12 cellular contexts compared by ENCODE assay signal in genomic region chr1:227273557-227273956, GRCh38. TPM values are rescaled to one million over a fixed set of nuclear protein-coding genes. Genes with fewer than 3 reads are reported as not detected.
A peak's percentile ranks its signal among the peaks of the same experiment; 100 is the strongest.
DNase-seq lines count a peak whose midpoint lies in the region; ATAC-seq and TF ChIP-seq lines count a peak whose summit lies in the region.
"Had no signal": no experiment of that assay in that cellular context is flagged by ENCODE, and none has a peak within 500 bp of the region (broad histone marks: within the 10 kb centered on the region; RNA-seq: fewer than 3 reads in every experiment).

No MANE protein-coding gene starts in this region.

- DNase-seq in A673 (ENCODE audit: low spot score), result peak; percentile 18
- peak; percentile 28 for DNase-seq in Jurkat, Clone E6-1 (ENCODE audit: low read depth, low spot score)
- DNase-seq in astrocyte of the cerebellum (ENCODE audit: low read depth), result peak; percentile 3
- DNase-seq in iPS-NIHi11 (ENCODE audit: low spot score), result peak; percentile 56
- no peak for DNase-seq in activated CD8-positive, alpha-beta memory T cell treated with anti-CD3 and anti-CD28 coated beads, Interleukin-2, amount 50 U/mL, for 4 hours
- DNase-seq in omental fat pad (ENCODE audit: low spot score), result no peak
- DNase-seq: HFFc6, hippocampal formation, NCI-H1436 treated with DMSO at 0.1 percent for 48 hours, WERI-Rb-1 had no signal

- CTCF ChIA-PET in A673 (lab: Charles Lee), result no interaction called here

- H3K4me3 ChIP-seq in A673 (ENCODE audit: low read depth, low read length, poor library complexity, severe bottlenecking) (no peak overlapping the region), astrocyte of the cerebellum (ENCODE audit: low read depth, low read length) (no peak overlapping the region)
- H3K4me3 ChIP-seq in Jurkat, Clone E6-1 (ENCODE audit: low read length), result no peak overlapping the region

- no TSS peak for BruUV-seq in A673 (replicated peaks; lab: Mats Ljungman, UMichigan)

- H3K27me3 ChIP-seq in A673 (replicated peaks; ENCODE audit: insufficient read depth, low read depth, low read length, poor library complexity), result no peaks in the 10 kb centered on the region

- TF ChIP-seq CTCF in A673 (conservative IDR thresholded peaks at IDR 0.05; ENCODE audit: low read depth, low read length) (no peak), astrocyte of the cerebellum (IDR thresholded peaks at IDR 0.05; ENCODE audit: low read depth, low read length, missing control alignments) (no peak), omental fat pad (IDR thresholded peaks at IDR 0.05) (no peak)

- no peaks in the 10 kb centered on the region for H3K9me3 ChIP-seq in A673 (ENCODE audit: low read depth, low read length, poor library complexity, severe bottlenecking)

- intact Hi-C loops in A673 (cut with micrococcal nuclease; ENCODE audit: unreplicated experiment), result no loop called here

- no peaks in the 10 kb centered on the region for H3K36me3 ChIP-seq in A673 (ENCODE audit: insufficient read depth, low read length, poor library complexity, severe bottlenecking)
- H3K36me3 ChIP-seq: WERI-Rb-1 had no signal

- H3K27ac ChIP-seq in A673 (ENCODE audit: low read depth, low read length, poor library complexity, severe bottlenecking), result no peak overlapping the region
- H3K27ac ChIP-seq: WERI-Rb-1 had no signal

- H3K4me1 ChIP-seq in A673 (ENCODE audit: insufficient read depth, low read length, poor library complexity, severe bottlenecking), result no peaks in the 10 kb centered on the region

- ATAC-seq in GM18858 (IDR thresholded peaks at IDR 0.05; ENCODE audit: unreplicated experiment) (no peak), omental fat pad (ENCODE audit: low FRiP score) (no peak), HG03025 (IDR thresholded peaks at IDR 0.05; ENCODE audit: low FRiP score, unreplicated experiment) (no peak)

- in situ Hi-C loops in astrocyte of the cerebellum (cut with HindIII; ENCODE audit: low sequenced_read_pairs), result no loop called here

- POLR2A ChIA-PET in A673 (lab: Charles Lee; ENCODE audit: low non-redundant PET), result no interaction called here

RNA-seq across cellular contexts. Expression of gene CDC42BPA, which starts 44.7 kb away (rescaled TPM):
- total RNA-seq in A673 (2021), result 21.0 and 21.7 TPM in 2 replicates
- polyA plus RNA-seq in Jurkat, Clone E6-1 (2012; ENCODE audit: insufficient read depth, insufficient read length), result 6.9 TPM
- 10 to 100 TPM; 33.3 to 92.7 (median 39.9) TPM for total RNA-seq in omental fat pad

Comparison
In these comparisons a context has a peak if more than half of its experiments do, and no peak if none do; other contexts are left out.
1. DNase-seq: peak in A673 (single experiment), Jurkat, Clone E6-1 (single experiment), astrocyte of the cerebellum (single experiment) and iPS-NIHi11 (single experiment); none in activated CD8-positive, alpha-beta memory T cell treated with anti-CD3 and anti-CD28 coated beads, Interleukin-2, amount 50 U/mL, for 4 hours (single experiment) and omental fat pad (single experiment).